Comparison of ENCODE assay signal across 12 cellular contexts in genomic region chr3:136149569-136150136, GRCh38. TPM values are rescaled to one million over a fixed set of nuclear protein-coding genes. Genes with fewer than 3 reads are reported as not detected.
A peak's percentile ranks its signal among the peaks of the same experiment; 100 is the strongest.
DNase-seq lines count a peak whose midpoint lies in the region; ATAC-seq and TF ChIP-seq lines count a peak whose summit lies in the region.
"Had no signal": no experiment of that assay in that cellular context is flagged by ENCODE, and none has a peak within 500 bp of the region (broad histone marks: within the 10 kb centered on the region; RNA-seq: fewer than 3 reads in every experiment).

No MANE protein-coding gene starts in this region.

- H3K27ac Mint-ChIP-seq in Caco-2 (ENCODE audit: unreplicated experiment) = no peak overlapping the region
- H3K27ac Mint-ChIP-seq: WTC11 had no signal

- TF ChIP-seq CTCF in Caco-2 (IDR thresholded peaks at IDR 0.05; ENCODE audit: insufficient read depth in 1 of 2, low read depth in 1 of 2, low read length in 1 of 2, severe bottlenecking in 1 of 2, unreplicated experiment in 1 of 2) = no peak
- no peak for TF ChIP-seq CTCF in fibroblast of lung (conservative IDR thresholded peaks at IDR 0.05 in 1 of 2, IDR thresholded peaks at IDR 0.05 in 1 of 2; ENCODE audit: low read depth in 1 of 2, low read length in 2 of 2)

- DNase-seq in A172 (ENCODE audit: low spot score) (peak; percentile 47), Caco-2 (no peak), SK-N-MC (ENCODE audit: low read depth, low spot score) (no peak), fibroblast of lung (ENCODE audit: low read depth in 2 of 2) (peak; percentile 45), caudate nucleus (lab: John Stamatoyannopoulos, UW) (no peak), NCI-H526 treated with DMSO at 0.1 percent for 48 hours (lab: John Stamatoyannopoulos, UW) (no peak), NCI-H2171 (lab: John Stamatoyannopoulos, UW) (no peak)
- DNase-seq: DMS153, NCI-H1436 treated with DMSO at 0.1 percent for 48 hours had no signal

- H3K36me3 ChIP-seq in Caco-2 (ENCODE audit: control insufficient read depth, insufficient read depth, low read length) = no peaks in the 10 kb centered on the region
- peaks cover 47% of the 10 kb centered on the region for H3K36me3 ChIP-seq in SK-N-MC (ENCODE audit: insufficient read depth, low read length)
- peaks cover 1% of the 10 kb centered on the region for H3K36me3 ChIP-seq in fibroblast of lung (ENCODE audit: control insufficient read depth, insufficient read depth, low read length)

- POLR2A ChIA-PET in Caco-2 (lab: Charles Lee) = no interaction called here

- H3K9me3 Mint-ChIP-seq in Caco-2 (ENCODE audit: unreplicated experiment) = no peaks in the 10 kb centered on the region
- H3K9me3 Mint-ChIP-seq: WTC11 had no signal

- H3K27me3 Mint-ChIP-seq in Caco-2 (ENCODE audit: insufficient read depth, unreplicated experiment) = no peaks in the 10 kb centered on the region

- intact Hi-C loops in Caco-2 (cut with micrococcal nuclease; ENCODE audit: unreplicated experiment) = loop anchor here (5.0 kb wide), 1 partner anchor 103 kb away; the partner anchor contains the start of gene PCCB

- no peak for ATAC-seq in HG02759 (IDR thresholded peaks at IDR 0.05; ENCODE audit: unreplicated experiment)
- ATAC-seq: WTC11 had no signal

- no peaks in the 10 kb centered on the region for H3K9me3 ChIP-seq in Caco-2
- H3K9me3 ChIP-seq in SK-N-MC (ENCODE audit: low read depth, low read length) = no peaks in the 10 kb centered on the region
- no peaks in the 10 kb centered on the region for H3K9me3 ChIP-seq in fibroblast of lung (ENCODE audit: control insufficient read depth, insufficient read depth, low read depth, low read length)

- peak overlapping the region; percentile 17 for H3K4me2 ChIP-seq in fibroblast of lung (ENCODE audit: extremely low read depth, insufficient read depth, low read length)

- no peak overlapping the region for H3K9ac ChIP-seq in SK-N-MC (ENCODE audit: insufficient read length)
- no peak overlapping the region for H3K9ac ChIP-seq in fibroblast of lung (ENCODE audit: insufficient read depth, low read length)

- CTCF ChIA-PET in Caco-2 (lab: Charles Lee) = interaction anchor here (1.0 kb wide), 1 partner anchor 101 kb away, joined by 3 read pairs; no protein-coding TSS in a partner anchor

- peaks cover 29% of the 10 kb centered on the region for H3K4me1 Mint-ChIP-seq in Caco-2 (ENCODE audit: low read depth, unreplicated experiment)

- no peak overlapping the region for H3K4me3 Mint-ChIP-seq in Caco-2 (ENCODE audit: unreplicated experiment)
- H3K4me3 Mint-ChIP-seq: WTC11 had no signal

- no peak overlapping the region for H2AFZ ChIP-seq in fibroblast of lung (ENCODE audit: low read length)

- H3K27ac ChIP-seq in SK-N-MC (peak overlapping the region; percentile 47; the same call in 1 of the 2 replicates), fibroblast of lung (ENCODE audit: insufficient read depth, low read length) (no peak overlapping the region), caudate nucleus (ENCODE audit: low read depth, low read length) (no peak overlapping the region)

- H3K4me3 ChIP-seq in Caco-2 (ENCODE audit: low read depth, low read length) (no peak overlapping the region), SK-N-MC (no peak overlapping the region), fibroblast of lung (replicated peaks in 1 of 4; ENCODE audit: control extremely low read depth in 1 of 4, insufficient read depth in 1 of 4, low read depth in 3 of 4, low read length in 4 of 4) (no peak overlapping the region)
- H3K4me3 ChIP-seq: skin epidermis had no signal

- peaks cover 62% of the 10 kb centered on the region for H3K79me2 ChIP-seq in fibroblast of lung (ENCODE audit: control insufficient read depth, insufficient read depth, low read length)

- peaks cover 55% of the 10 kb centered on the region for H3K36me3 Mint-ChIP-seq in Caco-2 (ENCODE audit: insufficient read depth, unreplicated experiment)

- H3K4me1 ChIP-seq in Caco-2 = peaks cover 22% of the 10 kb centered on the region
- H3K4me1 ChIP-seq in fibroblast of lung (ENCODE audit: control insufficient read depth, extremely low read depth, insufficient read depth, low read length) = peaks cover 2% of the 10 kb centered on the region

- H4K20me1 ChIP-seq in fibroblast of lung (ENCODE audit: control insufficient read depth, extremely low read depth, insufficient read depth, low read length) = no peaks in the 10 kb centered on the region

- TSS peak; percentile 11 for BruUV-seq in Caco-2 (replicated peaks; lab: Mats Ljungman, UMichigan)

- H3K27me3 ChIP-seq in Caco-2 (replicated peaks; ENCODE audit: control insufficient read depth, insufficient read depth, low read length) = no peaks in the 10 kb centered on the region
- H3K27me3 ChIP-seq in fibroblast of lung (ENCODE audit: control insufficient read depth, insufficient read depth, low read length) = no peaks in the 10 kb centered on the region

RNA-seq across cellular contexts. Expression of gene MSL2, which starts 46.5 kb away (rescaled TPM):
- total RNA-seq in A172 (2014; rRNA removed; shearing (Covaris generic)) = 10.1 and 20.7 TPM in 2 replicates
- total RNA-seq in Caco-2 (2022) (28.0 and 28.5 TPM in 2 replicates), fibroblast of lung (9.2 and 12.1 TPM in 2 replicates)
- 16.6 and 19.7 TPM in 2 replicates for polyA plus RNA-seq in fibroblast of lung
- polyA plus RNA-seq in fibroblast of lung (2012) = 7.8 and 9.0 TPM in 2 replicates
- polyA minus RNA-seq in fibroblast of lung (ENCODE audit: low replicate concordance) = 13.7 and 17.5 TPM in 2 replicates

Comparison
In these comparisons a context has a peak if more than half of its experiments do, and no peak if none do; other contexts are left out.
1. DNase-seq: peak in A172 (single experiment) and fibroblast of lung (2 of 2); none in Caco-2 (0 of 2), SK-N-MC (single experiment), caudate nucleus (0 of 61), NCI-H526 treated with DMSO at 0.1 percent for 48 hours (single experiment) and NCI-H2171 (single experiment).